In the genomic region with DNA sequence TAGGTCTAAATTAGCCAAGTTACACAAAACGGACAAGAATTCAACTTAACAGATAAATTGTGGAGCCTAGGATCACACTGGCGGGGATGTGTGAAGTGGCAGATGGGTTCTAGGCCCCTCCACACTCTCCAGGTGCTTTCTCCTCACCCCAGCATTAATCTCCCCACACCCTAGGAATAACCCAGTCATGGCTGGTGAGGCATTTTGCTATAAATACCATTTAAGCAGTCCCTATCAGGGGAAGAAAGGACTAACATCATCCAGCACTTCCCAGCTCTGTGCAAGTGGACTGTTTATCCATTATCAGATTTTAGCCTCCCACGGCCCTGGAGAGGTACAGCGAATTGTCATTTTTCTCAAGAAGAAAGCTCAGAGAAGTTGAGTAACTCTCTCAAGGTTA, we compare ENCODE assay signal across 12 cellular contexts.
DNase-seq lines count a peak whose midpoint lies in the region; ATAC-seq and TF ChIP-seq lines count a peak whose summit lies in the region.
"Had no signal": no experiment of that assay in that cellular context is flagged by ENCODE, and none has a peak within 500 bp of the region (broad histone marks: within the 10 kb centered on the region; RNA-seq: fewer than 3 reads in every experiment).

No MANE protein-coding gene starts in this region.

- TF ChIP-seq CTCF in heart right ventricle (IDR thresholded peaks at IDR 0.05) (no peak), left ventricle myocardium inferior (IDR thresholded peaks at IDR 0.05; ENCODE audit: borderline replicate concordance) (no peak), gastrocnemius medialis (IDR thresholded peaks at IDR 0.05 in 4 of 5, conservative IDR thresholded peaks at IDR 0.05 in 1 of 5) (no peak), breast epithelium (IDR thresholded peaks at IDR 0.05) (no peak)

- H3K4me1 ChIP-seq in heart right ventricle, result peaks cover 0 to 15% (median 0%) of the 10 kb centered on the region in 9 donors
- peaks cover 5% of the 10 kb centered on the region for H3K4me1 ChIP-seq in left ventricle myocardium inferior
- H3K4me1 ChIP-seq in gastrocnemius medialis, result peaks cover 5 to 13% of the 10 kb centered on the region in 2 donors
- no peaks in the 10 kb centered on the region for H3K4me1 ChIP-seq in breast epithelium

- H3K9me3 ChIP-seq in heart right ventricle (no peaks in the 10 kb centered on the region), left ventricle myocardium inferior (replicated peaks) (no peaks in the 10 kb centered on the region), gastrocnemius medialis (no peaks in the 10 kb centered on the region), breast epithelium (no peaks in the 10 kb centered on the region)
- H3K9me3 ChIP-seq: BLaER1 treated with 17β-estradiol and CSF1 and Interleukin-3, amounts not matched to agents 10 nM and 100 nM had no signal

- H3K36me3 ChIP-seq in heart right ventricle (no peaks in the 10 kb centered on the region), left ventricle myocardium inferior (no peaks in the 10 kb centered on the region), gastrocnemius medialis (no peaks in the 10 kb centered on the region), breast epithelium (no peaks in the 10 kb centered on the region)
- H3K36me3 ChIP-seq: BLaER1 treated with 17β-estradiol and CSF1 and Interleukin-3, amounts not matched to agents 10 nM and 100 nM had no signal

- H3K4me3 ChIP-seq in heart right ventricle, result no peak overlapping the region
- H3K4me3 ChIP-seq in left ventricle myocardium inferior, result no peak overlapping the region
- H3K4me3 ChIP-seq in gastrocnemius medialis, result no peak overlapping the region
- no peak overlapping the region for H3K4me3 ChIP-seq in breast epithelium
- H3K4me3 ChIP-seq: BLaER1 treated with 17β-estradiol and CSF1 and Interleukin-3, amounts not matched to agents 10 nM and 100 nM had no signal

- H3K27ac ChIP-seq in heart right ventricle (no peak overlapping the region), left ventricle myocardium inferior (replicated peaks) (no peak overlapping the region), gastrocnemius medialis (no peak overlapping the region), breast epithelium (no peak overlapping the region)
- H3K27ac ChIP-seq: BLaER1 treated with 17β-estradiol and CSF1 and Interleukin-3, amounts not matched to agents 10 nM and 100 nM had no signal

- 48 to 60% methylated on average over 4 of the region's 4 CpGs for WGBS in heart right ventricle, 2 donors

- peak in 7 of 8 donors; percentile 67 to 91 (median 76) for ATAC-seq in heart right ventricle
- peak; percentile 62 to 84 for ATAC-seq in gastrocnemius medialis
- ATAC-seq: CD8-positive, alpha-beta T cell had no signal

- intact Hi-C loops in heart right ventricle (cut with DNase I) (no loop called here), left ventricle myocardium inferior (cut with micrococcal nuclease) (no loop called here), gastrocnemius medialis (cut with DNase I; ENCODE audit: low total_unique reads) (no loop called here), breast epithelium (cut with DNase I; ENCODE audit: low total_unique reads) (no loop called here)

- TF ChIP-seq POLR2A in gastrocnemius medialis (IDR thresholded peaks at IDR 0.05), result no peak
- TF ChIP-seq POLR2A in breast epithelium (IDR thresholded peaks at IDR 0.05), result no peak

- DNase-seq in heart right ventricle (no peak), left ventricle myocardium inferior (no peak), amniotic epithelial cell (ENCODE audit: low read depth) (peak; percentile 44), gastrocnemius medialis (no peak), NCI-H748 (lab: John Stamatoyannopoulos, UW; ENCODE audit: unreplicated experiment) (no peak), breast epithelium (ENCODE audit: low spot score in 2 of 2) (no peak)
- DNase-seq: Calu3; CD8-positive, alpha-beta T cell; DMS79 treated with DMSO at 0.1 percent for 48 hours; GF-D8; H9 had no signal

- in situ Hi-C loops in gastrocnemius medialis (cut with MboI; ENCODE audit: low sequenced_read_pairs in 4 of 4), result no loop called here

- H3K27me3 ChIP-seq in heart right ventricle (no peaks in the 10 kb centered on the region), left ventricle myocardium inferior (ENCODE audit: low read depth) (no peaks in the 10 kb centered on the region), gastrocnemius medialis (no peaks in the 10 kb centered on the region), breast epithelium (no peaks in the 10 kb centered on the region)
- H3K27me3 ChIP-seq: BLaER1 treated with 17β-estradiol and CSF1 and Interleukin-3, amounts not matched to agents 10 nM and 100 nM had no signal
